In the genomic region with DNA sequence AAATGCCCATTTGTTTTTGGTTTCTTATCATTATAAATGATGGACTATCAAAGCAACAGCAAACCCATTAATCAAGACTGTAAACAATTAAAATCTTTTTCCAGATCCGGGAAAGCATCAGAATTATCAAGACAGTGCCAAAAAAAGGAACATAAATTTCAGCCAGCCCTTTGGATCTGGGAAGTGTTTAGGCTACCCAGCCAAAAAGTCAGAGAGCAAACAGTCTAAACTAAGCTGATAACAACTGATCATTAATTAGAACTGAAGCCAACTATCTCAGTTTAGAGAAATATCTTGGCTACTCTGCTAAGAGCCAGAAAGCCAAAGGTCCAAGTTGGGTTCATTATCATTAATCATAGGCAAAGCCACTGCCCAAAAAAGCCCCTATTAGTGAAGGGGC, we compare ENCODE assay signal across 34 cellular contexts. TPM values are rescaled to one million over a fixed set of nuclear protein-coding genes. Genes with fewer than 3 reads are reported as not detected.
A peak's percentile ranks its signal among the peaks of the same experiment; 100 is the strongest.
DNase-seq lines count a peak whose midpoint lies in the region; ATAC-seq and TF ChIP-seq lines count a peak whose summit lies in the region.
"Had no signal": no experiment of that assay in that cellular context is flagged by ENCODE, and none has a peak within 500 bp of the region (broad histone marks: within the 10 kb centered on the region; RNA-seq: fewer than 3 reads in every experiment).

No MANE protein-coding gene starts in this region.

- no peak overlapping the region for H2AK5ac ChIP-seq in mesenchymal stem cell (ENCODE audit: low read length, severe bottlenecking)

- no peak overlapping the region for H2AFZ ChIP-seq in mesenchymal stem cell (ENCODE audit: low read depth, low read length)
- H2AFZ ChIP-seq: GM23338 had no signal

- no peak overlapping the region for H3K4me2 ChIP-seq in mesenchymal stem cell (ENCODE audit: low read length, poor library complexity, severe bottlenecking)
- H3K4me2 ChIP-seq: GM23338 had no signal

- no peaks in the 10 kb centered on the region for H3K36me3 ChIP-seq in heart left ventricle
- H3K36me3 ChIP-seq in endocrine pancreas (ENCODE audit: control insufficient read depth, insufficient read depth, low read length) = no peaks in the 10 kb centered on the region
- H3K36me3 ChIP-seq in mesenchymal stem cell (ENCODE audit: control insufficient read depth in 1 of 2, insufficient read depth in 2 of 2, low read depth in 1 of 2, low read length in 2 of 2) = no peaks in the 10 kb centered on the region
- no peaks in the 10 kb centered on the region for H3K36me3 ChIP-seq in upper lobe of right lung
- no peaks in the 10 kb centered on the region for H3K36me3 ChIP-seq in left lung
- H3K36me3 ChIP-seq: suprapubic skin, uterus had no signal

- H3K4ac ChIP-seq in mesenchymal stem cell (ENCODE audit: low read depth in 1 of 2, low read length in 2 of 2) = no peak overlapping the region

- no peak overlapping the region for H3K14ac ChIP-seq in mesenchymal stem cell (ENCODE audit: low read length in 2 of 2)

- H3K4me3 ChIP-seq in right cardiac atrium (ENCODE audit: low read length) (peak overlapping the region; percentile 26), heart left ventricle (peak overlapping the region in 6 of 12 donors; percentile 1 to 44 (median 29)), endocrine pancreas (ENCODE audit: control insufficient read depth, insufficient read depth, low read length) (peak overlapping the region; percentile 47), mesenchymal stem cell (ENCODE audit: insufficient read depth in 1 of 2, low read depth in 1 of 2, low read length in 2 of 2) (peak overlapping the region in 1 of 2 experiments; percentile 78), upper lobe of right lung (peak overlapping the region; percentile 20), left lung (no peak overlapping the region)
- H3K4me3 ChIP-seq: GM23338, skin epidermis, suprapubic skin had no signal

- H2BK120ac ChIP-seq in mesenchymal stem cell (ENCODE audit: low read depth, low read length) = no peak overlapping the region

- H3K79me1 ChIP-seq in mesenchymal stem cell (replicated peaks; ENCODE audit: low read length, poor library complexity, severe bottlenecking) = no peaks in the 10 kb centered on the region

- H2BK15ac ChIP-seq in mesenchymal stem cell (ENCODE audit: low read depth, poor library complexity, severe bottlenecking) = no peak overlapping the region

- no peak overlapping the region for H3K18ac ChIP-seq in mesenchymal stem cell (ENCODE audit: low read depth in 1 of 2, low read length in 2 of 2)

- H3K9me3 ChIP-seq in right cardiac atrium (ENCODE audit: control insufficient read depth, low read length) = no peaks in the 10 kb centered on the region
- H3K9me3 ChIP-seq in heart left ventricle = peaks cover 0 to 7% (median 0%) of the 10 kb centered on the region in 12 donors
- no peaks in the 10 kb centered on the region for H3K9me3 ChIP-seq in endocrine pancreas (ENCODE audit: control insufficient read depth, low read length)
- no peaks in the 10 kb centered on the region for H3K9me3 ChIP-seq in mesenchymal stem cell (ENCODE audit: control insufficient read depth, low read length)
- H3K9me3 ChIP-seq in upper lobe of right lung = no peaks in the 10 kb centered on the region
- H3K9me3 ChIP-seq in left lung = no peaks in the 10 kb centered on the region
- H3K9me3 ChIP-seq: suprapubic skin, uterus had no signal

- H3K4me1 ChIP-seq in right cardiac atrium (ENCODE audit: control insufficient read depth, insufficient read depth, low read length) (no peaks in the 10 kb centered on the region), heart left ventricle (peaks cover 0 to 8% (median 0%) of the 10 kb centered on the region in 12 donors), endocrine pancreas (ENCODE audit: control insufficient read depth, insufficient read depth, low read length) (no peaks in the 10 kb centered on the region), mesenchymal stem cell (ENCODE audit: control insufficient read depth, insufficient read depth, low read depth, low read length) (peaks cover 2% of the 10 kb centered on the region), upper lobe of right lung (no peaks in the 10 kb centered on the region), left lung (no peaks in the 10 kb centered on the region)
- H3K4me1 ChIP-seq: suprapubic skin, uterus had no signal

- no peak overlapping the region for H3K23ac ChIP-seq in mesenchymal stem cell (ENCODE audit: low read length in 2 of 2)

- DNase-seq in right cardiac atrium (no peak), heart left ventricle (no peak), mesenchymal stem cell (no peak), upper lobe of right lung (no peak), putamen (ENCODE audit: low spot score) (no peak), superior temporal gyrus (ENCODE audit: extremely low spot score) (no peak), left lung (no peak)
- DNase-seq: activated CD4-positive, alpha-beta T cell treated with anti-CD3 and anti-CD28 coated beads for 36 hours; activated CD8-positive, alpha-beta T cell treated with anti-CD3 and anti-CD28 coated beads, Interleukin-2, amount 10 ng/mL, durations not matched to agents 7 days and 5 days; activated naive CD4-positive, alpha-beta T cell treated with anti-CD3 and anti-CD28 coated beads, Interleukin-2, amount 10 ng/mL, durations not matched to agents 7 days and 5 days; AML-193; amygdala; CD4-positive, alpha-beta T cell; DND-41; effector CD4-positive, alpha-beta T cell; foreskin melanocyte; GF-D8; hypothalamus; immature natural killer cell; Kasumi-1; left cardiac atrium; NCI-H1048; NCI-H1694; NCI-H446 treated with DMSO at 0.1 percent for 48 hours; NCI-H774; SIG-M5; stimulated activated naive B cell treated with anti-CD40 and anti-IgM and Interleukin-4, amounts not matched to agents 10 μg/mL and 1 μg/mL and 100 μg/mL, for 72 hours; SW 1271; uterus had no signal

- WGBS in right cardiac atrium = 16% methylated on average over 1 of the region's 1 CpG
- WGBS in heart left ventricle, 4 donors = 20 to 53% (median 36%) methylated on average over 1 of the region's 1 CpG
- 69% methylated on average over 1 of the region's 1 CpG for WGBS in mesenchymal stem cell

- TF ChIP-seq CTCF in heart left ventricle (IDR thresholded peaks at IDR 0.05) (no peak), upper lobe of right lung (IDR thresholded peaks at IDR 0.05) (no peak), left lung (IDR thresholded peaks at IDR 0.05) (no peak)

- no peak overlapping the region for H2BK12ac ChIP-seq in mesenchymal stem cell (ENCODE audit: low read length in 2 of 2)

- H3K9ac ChIP-seq in endocrine pancreas (ENCODE audit: control insufficient read depth, insufficient read depth, low read length) (no peak overlapping the region), mesenchymal stem cell (ENCODE audit: low read length) (peak overlapping the region; percentile 82)

- H3K27ac ChIP-seq in right cardiac atrium (ENCODE audit: low read length) (no peak overlapping the region), heart left ventricle (peak overlapping the region in 2 of 12 donors; percentile 49 to 50), mesenchymal stem cell (ENCODE audit: low read length, poor library complexity, severe bottlenecking) (no peak overlapping the region), upper lobe of right lung (no peak overlapping the region), left lung (no peak overlapping the region)
- H3K27ac ChIP-seq: skin epidermis, suprapubic skin had no signal

- intact Hi-C loops in right cardiac atrium (cut with DNase I) = no loop called here
- intact Hi-C loops in heart left ventricle (cut with DNase I) = loop anchor here in 3 of 10 donors (10.0 kb wide), 1 partner anchor 75 kb away; no protein-coding TSS in a partner anchor
- intact Hi-C loops in upper lobe of right lung (cut with DNase I) = no loop called here
- intact Hi-C loops in left lung (cut with DNase I) = no loop called here

- ATAC-seq in right cardiac atrium = peak; percentile 45 to 66
- no peak for ATAC-seq in heart left ventricle
- ATAC-seq in upper lobe of right lung = no peak
- no peak for ATAC-seq in left lung
- ATAC-seq: activated CD4-positive, alpha-beta T cell treated with anti-CD3 and anti-CD28 coated beads for 36 hours; activated CD8-positive, alpha-beta T cell treated with anti-CD3 and anti-CD28 coated beads, Interleukin-2, amount 10 ng/mL, durations not matched to agents 7 days and 5 days; activated T-helper 17 cell treated with anti-CD3 and anti-CD28 coated beads, Interleukin-2, amount 50 U/mL, for 72 hours; GM23338; stimulated activated naive B cell treated with anti-CD40 and anti-IgM and Interleukin-4, amounts not matched to agents 10 μg/mL and 1 μg/mL and 100 μg/mL, for 72 hours had no signal

- H3K27me3 ChIP-seq in right cardiac atrium (ENCODE audit: control insufficient read depth, insufficient read depth) (no peaks in the 10 kb centered on the region), heart left ventricle (no peaks in the 10 kb centered on the region), endocrine pancreas (ENCODE audit: control insufficient read depth, insufficient read depth, low read length) (peaks cover 3% of the 10 kb centered on the region), mesenchymal stem cell (ENCODE audit: control insufficient read depth in 1 of 2, insufficient read depth in 1 of 2, low read length in 2 of 2) (no peaks in the 10 kb centered on the region), upper lobe of right lung (no peaks in the 10 kb centered on the region), left lung (no peaks in the 10 kb centered on the region)
- H3K27me3 ChIP-seq: uterus had no signal

- no peak overlapping the region for H2BK5ac ChIP-seq in mesenchymal stem cell (ENCODE audit: low read depth, low read length, poor library complexity, severe bottlenecking)

- no peak overlapping the region for H4K8ac ChIP-seq in mesenchymal stem cell (ENCODE audit: low read length)

- no peak for TF ChIP-seq POLR2A in heart left ventricle (IDR thresholded peaks at IDR 0.05)

- H4K91ac ChIP-seq in mesenchymal stem cell (ENCODE audit: low read length) = no peak overlapping the region

RNA-seq across cellular contexts. Expression of a gene that starts 37.1 kb away (rescaled TPM):
- 1 to 10 TPM; 3.5 to 9.4 (median 9.2) TPM for total RNA-seq in right cardiac atrium
- polyA plus RNA-seq in right cardiac atrium = 12.2 TPM
- 10 to 100 TPM in 2 of 9 donors, 1 to 10 TPM in 7; 1.2 to 16.4 (median 1.8) TPM for total RNA-seq in heart left ventricle
- 1 to 10 TPM; 7.2 to 9.6 TPM for polyA plus RNA-seq in heart left ventricle
- polyA plus RNA-seq in mesenchymal stem cell (2013, experiment 1 of 2) = 1.1 TPM
- polyA plus RNA-seq in mesenchymal stem cell (2013, experiment 2 of 2) = 1.2 TPM
- 5.8 TPM for total RNA-seq in upper lobe of right lung
- 1 to 10 TPM; 1.9 to 2.9 TPM for total RNA-seq in left lung
- total RNA-seq: activated T-helper 17 cell treated with anti-CD3 and anti-CD28 coated beads, Interleukin-2, amount 50 U/mL, for 72 hours; CD4-positive, alpha-beta T cell had no signal

Comparison
In these comparisons a context has a peak if more than half of its experiments do, and no peak if none do; other contexts are left out.
1. ATAC-seq: peak in right cardiac atrium (2 of 2); none in heart left ventricle (0 of 4), upper lobe of right lung (single experiment) and left lung (single experiment).
2. H3K4me3 ChIP-seq: peak in right cardiac atrium (single experiment), endocrine pancreas (single experiment) and upper lobe of right lung (single experiment); none in left lung (0 of 2).